9 cellular contexts compared by ENCODE assay signal in the genomic region with DNA sequence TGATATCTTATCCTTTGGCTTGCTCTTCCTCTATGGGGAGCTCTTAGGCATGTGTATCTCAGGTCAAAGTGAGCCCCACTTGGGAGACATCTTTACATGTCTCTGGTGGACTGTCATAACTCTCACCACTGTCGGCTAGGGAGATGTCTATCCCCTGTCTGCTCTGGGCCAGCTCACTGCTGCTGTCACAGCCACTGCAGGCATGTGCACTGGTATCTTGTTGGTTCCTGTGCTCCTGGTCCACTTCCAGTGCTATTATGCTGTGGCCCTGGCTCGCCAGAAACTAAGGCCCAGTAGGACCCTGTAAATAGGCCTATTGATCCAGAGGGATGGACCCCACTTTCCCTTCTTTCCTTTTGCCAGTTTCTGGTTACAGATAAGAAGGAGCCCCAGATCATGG.
"Had no signal": no experiment of that assay in that cellular context is flagged by ENCODE, and none has a peak within 500 bp of the region (broad histone marks: within the 10 kb centered on the region; RNA-seq: fewer than 3 reads in every experiment).

No MANE protein-coding gene starts in this region.

- H3K9me3 Mint-ChIP-seq: HFFc6, IgD-negative memory B cell had no signal

- ATAC-seq: HCT116, HepG2 had no signal

- DNase-seq: GM23248, GOT3, H7, HFFc6 had no signal

- H3K9me3 ChIP-seq: HAP-1 had no signal

- H3K27ac Mint-ChIP-seq: HFFc6, IgD-negative memory B cell had no signal

- H2AFZ ChIP-seq: GM23248 had no signal

- H3K4me3 Mint-ChIP-seq: HFFc6, IgD-negative memory B cell had no signal

- H3K27ac ChIP-seq: GM23248, HL-60 had no signal

- H3K36me3 ChIP-seq: HAP-1 had no signal

- H3K4me3 ChIP-seq: GM23248, HAP-1 had no signal

- H3K36me3 Mint-ChIP-seq: IgD-negative memory B cell had no signal

- FAIRE-seq: HepG2 had no signal

- H3K9ac ChIP-seq: GM23248 had no signal
